In the genomic region with DNA sequence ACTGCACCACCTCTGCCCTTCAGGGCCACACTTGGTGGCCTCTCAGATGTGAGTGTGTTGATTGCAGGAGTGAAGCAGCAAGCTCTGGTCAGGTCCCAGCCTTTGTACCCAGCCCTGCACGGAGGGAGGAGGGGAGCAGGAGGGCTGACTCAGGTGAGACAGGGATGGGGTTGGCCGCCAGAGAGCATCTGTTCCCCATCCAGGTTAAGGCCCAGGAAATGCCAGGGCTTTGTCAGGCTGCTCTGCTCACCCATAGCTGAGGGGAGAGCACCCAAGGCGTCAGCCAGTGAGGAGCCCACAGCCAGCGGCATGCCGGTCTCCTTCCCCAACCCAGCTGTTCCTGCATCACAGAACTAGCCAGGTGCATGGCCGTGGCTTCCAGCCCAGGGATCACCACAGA, we compare ENCODE assay signal across 26 cellular contexts.
"Had no signal": no experiment of that assay in that cellular context is flagged by ENCODE, and none has a peak within 500 bp of the region (broad histone marks: within the 10 kb centered on the region; RNA-seq: fewer than 3 reads in every experiment).

No MANE protein-coding gene starts in this region.

- H2AFZ ChIP-seq: parathyroid adenoma had no signal

- DNase-seq: effector memory CD8-positive, alpha-beta T cell; gastrocnemius medialis; heart right ventricle; hypothalamus; islet precursor cell; mesenchymal stem cell; midbrain; occipital lobe; psoas muscle; retina; stimulated activated CD4-positive, alpha-beta T cell treated with anti-CD3 and anti-CD28 coated beads, Interleukin-12 subunit alpha, Interleukin-12 subunit beta, amount 100 ng/mL, for 4 hours; stimulated activated naive CD4-positive, alpha-beta T cell treated with Interleukin-2 at 50 U/mL for 16 hours; uterus had no signal

- H3K9me3 ChIP-seq: esophagus muscularis mucosa, gastrocnemius medialis, heart right ventricle, psoas muscle, suprapubic skin, thyroid gland, uterus had no signal

- H3K27ac ChIP-seq: epithelial cell of prostate, esophagus muscularis mucosa, gastrocnemius medialis, heart right ventricle, parathyroid adenoma, psoas muscle, skin epidermis, suprapubic skin, thyroid gland, uterus had no signal

- ATAC-seq: effector memory CD8-positive, alpha-beta T cell; gastrocnemius medialis; left lobe of liver; psoas muscle; sciatic nerve had no signal

- H3K36me3 Mint-ChIP-seq: natural killer cell treated with Interleukin-12 subunit alpha and Interleukin-12 subunit beta and Interleukin-15 and Interleukin-18, amount 100 ng/mL, for 72 hours; neural progenitor cell; type B pancreatic cell had no signal

- H3K4me3 Mint-ChIP-seq: dendritic cell treated with granulocyte-macrophage colony-stimulating factor and Interleukin-4, amounts not matched to agents 40 ng/mL and 50 ng/mL, for 4 days; effector memory CD8-positive, alpha-beta T cell; natural killer cell treated with Interleukin-12 subunit alpha and Interleukin-12 subunit beta and Interleukin-15 and Interleukin-18, amount 100 ng/mL, for 72 hours; neural progenitor cell; type B pancreatic cell had no signal

- H3K36me3 ChIP-seq: gastrocnemius medialis, heart right ventricle, neural progenitor cell, suprapubic skin, uterus had no signal

- H3K4me1 ChIP-seq: gastrocnemius medialis, parathyroid adenoma, psoas muscle, uterus had no signal

- H3K27me3 ChIP-seq: esophagus muscularis mucosa, gastrocnemius medialis, neural progenitor cell, suprapubic skin, thyroid gland, uterus had no signal

- H3K27ac Mint-ChIP-seq: dendritic cell treated with granulocyte-macrophage colony-stimulating factor and Interleukin-4, amounts not matched to agents 40 ng/mL and 50 ng/mL, for 4 days; effector memory CD8-positive, alpha-beta T cell; natural killer cell treated with Interleukin-12 subunit alpha and Interleukin-12 subunit beta and Interleukin-15 and Interleukin-18, amount 100 ng/mL, for 72 hours; neural progenitor cell; type B pancreatic cell had no signal

- H3K79me2 ChIP-seq: parathyroid adenoma had no signal

- H3K9me3 Mint-ChIP-seq: dendritic cell treated with granulocyte-macrophage colony-stimulating factor and Interleukin-4, amounts not matched to agents 40 ng/mL and 50 ng/mL, for 4 days; effector memory CD8-positive, alpha-beta T cell; natural killer cell treated with Interleukin-12 subunit alpha and Interleukin-12 subunit beta and Interleukin-15 and Interleukin-18, amount 100 ng/mL, for 72 hours; type B pancreatic cell had no signal

- H3K4me3 ChIP-seq: esophagus muscularis mucosa, gastrocnemius medialis, heart right ventricle, lung, neural progenitor cell, psoas muscle, skin epidermis, suprapubic skin, thyroid gland, uterus had no signal
